ENCODE assay signal across 29 cellular contexts in the genomic region with DNA sequence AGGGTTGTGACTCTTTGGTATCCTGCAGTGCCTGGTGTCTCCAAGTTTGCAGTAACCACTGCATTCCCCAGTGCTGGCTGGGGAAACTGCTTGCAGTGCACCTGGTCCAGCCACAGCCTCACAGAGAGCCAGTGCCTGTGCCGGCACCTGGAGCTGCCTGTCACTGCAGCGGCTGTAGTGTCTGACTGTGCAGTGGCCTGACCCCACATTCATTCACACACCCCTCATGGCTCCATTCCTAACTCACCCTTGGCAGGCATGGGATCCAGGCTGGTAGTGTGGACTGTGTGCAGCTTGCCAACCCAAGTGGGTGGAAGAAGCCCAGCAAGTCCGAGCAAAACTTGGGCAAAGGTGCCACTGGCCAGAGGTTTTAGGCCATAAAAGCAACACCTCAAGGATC. TPM values are rescaled to one million over a fixed set of nuclear protein-coding genes. Genes with fewer than 3 reads are reported as not detected.
"Had no signal": no experiment of that assay in that cellular context is flagged by ENCODE, and none has a peak within 500 bp of the region (broad histone marks: within the 10 kb centered on the region; RNA-seq: fewer than 3 reads in every experiment).

No MANE protein-coding gene starts in this region.

- ATAC-seq: activated CD4-positive, alpha-beta T cell treated with anti-CD3 and anti-CD28 coated beads for 36 hours; activated T-helper 17 cell treated with anti-CD3 and anti-CD28 coated beads, Interleukin-2, amount 50 U/mL, for 72 hours; K562 had no signal

- H3K4me3 ChIP-seq: K562, SK-N-MC had no signal

- H3K36me3 ChIP-seq: brain microvascular endothelial cell, WERI-Rb-1 had no signal

- H3K27ac ChIP-seq: brain microvascular endothelial cell, SK-N-MC, WERI-Rb-1 had no signal

- DNase-seq: activated CD4-positive, alpha-beta memory T cell treated with anti-CD3 and anti-CD28 coated beads, Interleukin-2, amount 10 ng/mL, durations not matched to agents 7 days and 5 days; activated CD4-positive, alpha-beta T cell treated with anti-CD3 and anti-CD28 coated beads for 36 hours; activated CD4-positive, alpha-beta T cell treated with anti-CD3 and anti-CD28 coated beads, Interleukin-2, amount 50 U/mL, for 1 hour; activated gamma-delta T cell; activated naive CD4-positive, alpha-beta T cell treated with anti-CD3 and anti-CD28 coated beads for 36 hours; activated naive CD8-positive, alpha-beta T cell treated with anti-CD3 and anti-CD28 coated beads for 36 hours; activated T-cell treated with anti-CD3 and anti-CD28 coated beads for 4 hours; activated T-cell treated with anti-CD3 and anti-CD28 coated beads, Interleukin-2, amount 50 U/mL, for 48 hours; brain microvascular endothelial cell; Karpas-422; NCI-H1048; NCI-H146; NCI-H187 treated with DMSO at 0.1 percent for 48 hours; NCI-H2171; NCI-H345; NCI-H510A; NCI-H526 treated with DMSO at 0.1 percent for 48 hours; NCI-H82; SIG-M5; T-helper 1 cell; WERI-Rb-1 had no signal

RNA-seq across cellular contexts. Expression of gene CYP3A43, which starts 3.7 kb away (rescaled TPM):
- total RNA-seq: activated CD4-positive, alpha-beta memory T cell treated with anti-CD3 and anti-CD28 coated beads, Interleukin-2, amount 10 ng/mL, durations not matched to agents 7 days and 5 days; activated CD8-positive, alpha-beta memory T cell treated with anti-CD3 and anti-CD28 coated beads for 36 hours; activated naive CD4-positive, alpha-beta T cell treated with anti-CD3 and anti-CD28 coated beads for 36 hours; activated naive CD8-positive, alpha-beta T cell treated with anti-CD3 and anti-CD28 coated beads for 36 hours; K562; M059J; OCI-LY7; RPMI7951; T-helper 2 cell treated with Interferon-gamma antibody and Interleukin-4, amounts not matched to agents 100 ng/mL and 5 ng/mL, for 36 hours had no signal

RNA-seq across cellular contexts. Expression of gene CYP3A4, which starts 40.1 kb away (rescaled TPM):
- total RNA-seq: activated CD4-positive, alpha-beta memory T cell treated with anti-CD3 and anti-CD28 coated beads, Interleukin-2, amount 10 ng/mL, durations not matched to agents 7 days and 5 days; activated CD4-positive, alpha-beta T cell treated with anti-CD3 and anti-CD28 coated beads for 36 hours; activated CD8-positive, alpha-beta memory T cell treated with anti-CD3 and anti-CD28 coated beads for 36 hours; activated naive CD4-positive, alpha-beta T cell treated with anti-CD3 and anti-CD28 coated beads for 36 hours; activated naive CD8-positive, alpha-beta T cell treated with anti-CD3 and anti-CD28 coated beads for 36 hours; activated T-helper 17 cell treated with anti-CD3 and anti-CD28 coated beads, Interleukin-2, amount 50 U/mL, for 72 hours; OCI-LY7; RPMI7951; T-helper 2 cell treated with Interferon-gamma antibody and Interleukin-4, amounts not matched to agents 100 ng/mL and 5 ng/mL, for 36 hours had no signal

RNA-seq across cellular contexts. Expression of gene OR2AE1, which starts 52.7 kb away (rescaled TPM):
- total RNA-seq: activated CD4-positive, alpha-beta memory T cell treated with anti-CD3 and anti-CD28 coated beads, Interleukin-2, amount 10 ng/mL, durations not matched to agents 7 days and 5 days; activated CD4-positive, alpha-beta T cell treated with anti-CD3 and anti-CD28 coated beads for 36 hours; activated CD8-positive, alpha-beta memory T cell treated with anti-CD3 and anti-CD28 coated beads for 36 hours; activated naive CD4-positive, alpha-beta T cell treated with anti-CD3 and anti-CD28 coated beads for 36 hours; activated naive CD8-positive, alpha-beta T cell treated with anti-CD3 and anti-CD28 coated beads for 36 hours; M059J; OCI-LY7; RPMI7951 had no signal
